ENCODE assay signal across 9 cellular contexts in genomic region chr6:99822741-99823512, GRCh38.
DNase-seq lines count a peak whose midpoint lies in the region; ATAC-seq, FAIRE-seq and TF ChIP-seq lines count a peak whose summit lies in the region.
"Had no signal": no experiment of that assay in that cellular context is flagged by ENCODE, and none has a peak within 500 bp of the region (broad histone marks: within the 10 kb centered on the region; RNA-seq: fewer than 3 reads in every experiment).

No MANE protein-coding gene starts in this region.

- no peaks in the 10 kb centered on the region for H3K36me3 Mint-ChIP-seq in activated naive CD8-positive, alpha-beta T cell treated with anti-CD3 and anti-CD28 coated beads, Interleukin-2, amount 10 ng/mL, durations not matched to agents 7 days and 5 days

- H3K27me3 Mint-ChIP-seq in activated naive CD8-positive, alpha-beta T cell treated with anti-CD3 and anti-CD28 coated beads, Interleukin-2, amount 10 ng/mL, durations not matched to agents 7 days and 5 days: peaks cover 14% of the 10 kb centered on the region

- peak; percentile 85 for FAIRE-seq in A204.1 (lab: Jason Lieb, UNC)

- ATAC-seq in HG03064 (IDR thresholded peaks at IDR 0.05; ENCODE audit: low read depth, unreplicated experiment): peak; percentile 65
- ATAC-seq in activated naive CD8-positive, alpha-beta T cell treated with anti-CD3 and anti-CD28 coated beads, Interleukin-2, amount 10 ng/mL, durations not matched to agents 7 days and 5 days (ENCODE audit: low read depth): peak; percentile 45

- 29 to 32% methylated on average over 5 of the region's 5 CpGs for WGBS in thyroid gland, 2 donors

- DNase-seq in GM03348 (ENCODE audit: low spot score) (peak; percentile 82), NCI-H2196 (lab: John Stamatoyannopoulos, UW; ENCODE audit: unreplicated experiment) (peak; percentile 31), thyroid gland (peak in 1 of 2 donors; percentile 4)
- no peak for DNase-seq in activated naive CD8-positive, alpha-beta T cell treated with anti-CD3 and anti-CD28 coated beads, Interleukin-2, amount 10 ng/mL, durations not matched to agents 7 days and 5 days
- DNase-seq in stimulated activated CD4-positive, alpha-beta T cell treated with anti-CD3 and anti-CD28 coated beads, Interleukin-2, amount 100 ng/mL, for 24 hours: no peak

- H3K4me3 Mint-ChIP-seq in activated naive CD8-positive, alpha-beta T cell treated with anti-CD3 and anti-CD28 coated beads, Interleukin-2, amount 10 ng/mL, durations not matched to agents 7 days and 5 days: peak overlapping the region; percentile 57

- POLR2A ChIA-PET in activated naive CD8-positive, alpha-beta T cell treated with anti-CD3 and anti-CD28 coated beads, Interleukin-2, amount 10 ng/mL, durations not matched to agents 7 days and 5 days (lab: Charles Lee): no interaction called here

- TF ChIP-seq CTCF in thyroid gland (IDR thresholded peaks at IDR 0.05): peak in 4 of 6 experiments; percentile 16 to 47 (median 44)

- intact Hi-C loops in thyroid gland (cut with DNase I): no loop called here

- H3K9me3 Mint-ChIP-seq in activated naive CD8-positive, alpha-beta T cell treated with anti-CD3 and anti-CD28 coated beads, Interleukin-2, amount 10 ng/mL, durations not matched to agents 7 days and 5 days: no peaks in the 10 kb centered on the region

- no peak overlapping the region for H3K27ac ChIP-seq in thyroid gland
- H3K27ac ChIP-seq: neutrophil had no signal

- TF ChIP-seq POLR2A in thyroid gland (IDR thresholded peaks at IDR 0.05): no peak

- H3K4me1 ChIP-seq in iPS-15b (ENCODE audit: control insufficient read depth, insufficient read depth, low read length): no peaks in the 10 kb centered on the region
- no peaks in the 10 kb centered on the region for H3K4me1 ChIP-seq in thyroid gland

- no peaks in the 10 kb centered on the region for H3K9me3 ChIP-seq in iPS-15b (ENCODE audit: control insufficient read depth, insufficient read depth, low read length)
- no peaks in the 10 kb centered on the region for H3K9me3 ChIP-seq in thyroid gland
- H3K9me3 ChIP-seq: neutrophil had no signal

- H3K36me3 ChIP-seq in iPS-15b (ENCODE audit: control insufficient read depth, insufficient read depth, low read length) (no peaks in the 10 kb centered on the region), thyroid gland (no peaks in the 10 kb centered on the region)
- H3K36me3 ChIP-seq: neutrophil had no signal

- H3K9ac ChIP-seq in iPS-15b (ENCODE audit: low read depth, low read length): no peak overlapping the region

- H3K27me3 ChIP-seq in iPS-15b (ENCODE audit: control insufficient read depth, insufficient read depth, low read length) (peaks cover 2% of the 10 kb centered on the region), thyroid gland (no peaks in the 10 kb centered on the region)

- H3K4me3 ChIP-seq in iPS-15b (ENCODE audit: low read depth, low read length): peak overlapping the region; percentile 32
- no peak overlapping the region for H3K4me3 ChIP-seq in thyroid gland (replicated peaks in 1 of 3)

- H3K4me1 Mint-ChIP-seq in activated naive CD8-positive, alpha-beta T cell treated with anti-CD3 and anti-CD28 coated beads, Interleukin-2, amount 10 ng/mL, durations not matched to agents 7 days and 5 days: peaks cover 2% of the 10 kb centered on the region

- H3K27ac Mint-ChIP-seq in activated naive CD8-positive, alpha-beta T cell treated with anti-CD3 and anti-CD28 coated beads, Interleukin-2, amount 10 ng/mL, durations not matched to agents 7 days and 5 days: no peak overlapping the region

Comparison
In these comparisons a context has a peak if more than half of its experiments do, and no peak if none do; other contexts are left out.
1. DNase-seq: peak in GM03348 (single experiment) and NCI-H2196 (single experiment); none in activated naive CD8-positive, alpha-beta T cell treated with anti-CD3 and anti-CD28 coated beads, Interleukin-2, amount 10 ng/mL, durations not matched to agents 7 days and 5 days (single experiment) and stimulated activated CD4-positive, alpha-beta T cell treated with anti-CD3 and anti-CD28 coated beads, Interleukin-2, amount 100 ng/mL, for 24 hours (0 of 2).